24 cellular contexts compared by ENCODE assay signal in genomic region chr2:236317938-236318396, GRCh38. TPM values are rescaled to one million over a fixed set of nuclear protein-coding genes. Genes with fewer than 3 reads are reported as not detected.
DNase-seq lines count a peak whose midpoint lies in the region; ATAC-seq and TF ChIP-seq lines count a peak whose summit lies in the region.
"Had no signal": no experiment of that assay in that cellular context is flagged by ENCODE, and none has a peak within 500 bp of the region (broad histone marks: within the 10 kb centered on the region; RNA-seq: fewer than 3 reads in every experiment).

No MANE protein-coding gene starts in this region.

- no peaks in the 10 kb centered on the region for H3K36me3 ChIP-seq in thyroid gland
- H3K36me3 ChIP-seq: gastrocnemius medialis, MG63, pancreas had no signal

- H3K4me1 ChIP-seq in thyroid gland = peaks cover 0 to 7% of the 10 kb centered on the region in 2 donors
- H3K4me1 ChIP-seq: gastrocnemius medialis, pancreas had no signal

- DNase-seq in Right ventricle myocardium superior (peak; percentile 53), Right ventricle myocardium inferior (ENCODE audit: missing footprints) (no peak), NCI-H2107 treated with DMSO at 0.1 percent for 48 hours (lab: John Stamatoyannopoulos, UW; ENCODE audit: unreplicated experiment) (peak; percentile 11), dermis blood vessel endothelial cell (peak; percentile 51), thyroid gland (peak; percentile 83 to 87), EL (no peak)
- no peak for DNase-seq in activated T-cell treated with anti-CD3 and anti-CD28 coated beads, Interleukin-2, amount 50 U/mL, for 4 hours
- DNase-seq: activated B cell treated with CpG ODN at 0.5 μM for 24 hours; activated CD8-positive, alpha-beta T cell treated with anti-CD3 and anti-CD28 coated beads, Interleukin-2, amount 10 ng/mL, durations not matched to agents 7 days and 5 days; CD4-positive, CD25-positive, alpha-beta regulatory T cell; dorsolateral prefrontal cortex; gastrocnemius medialis; MG63; naive B cell; NCI-H2029 treated with DMSO at 0.1 percent for 48 hours; pancreas; stimulated activated CD4-positive, alpha-beta T cell treated with anti-CD3 and anti-CD28 coated beads, Interleukin-1b, Interleukin-23, amount 100 ng/mL, for 48 hours; stimulated activated naive CD8-positive, alpha-beta T cell treated with anti-CD3 and anti-CD28 coated beads, Interleukin-15, amount 100 ng/mL, for 72 hours had no signal

- H3K4me3 ChIP-seq in thyroid gland (replicated peaks in 1 of 3) = no peak overlapping the region
- H3K4me3 ChIP-seq: dorsolateral prefrontal cortex, gastrocnemius medialis, MG63, pancreas had no signal

- H3K4me3 Mint-ChIP-seq in activated T-cell treated with anti-CD3 and anti-CD28 coated beads, Interleukin-2, amount 50 U/mL, for 4 hours = no peak overlapping the region
- H3K4me3 Mint-ChIP-seq: activated B cell treated with CpG ODN at 0.5 μM for 24 hours; activated CD8-positive, alpha-beta T cell treated with anti-CD3 and anti-CD28 coated beads, Interleukin-2, amount 10 ng/mL, durations not matched to agents 7 days and 5 days; brain; CD4-positive, CD25-positive, alpha-beta regulatory T cell; naive B cell; stimulated activated naive CD8-positive, alpha-beta T cell treated with anti-CD3 and anti-CD28 coated beads, Interleukin-15, amount 100 ng/mL, for 72 hours; T-helper 2 cell treated with Interferon-gamma antibody and Interleukin-4, amounts not matched to agents 5 μg/mL and 100 μg/mL, for 36 hours had no signal

- no peaks in the 10 kb centered on the region for H3K9me3 ChIP-seq in thyroid gland
- H3K9me3 ChIP-seq: pancreas had no signal

- no peak for TF ChIP-seq CTCF in thyroid gland (IDR thresholded peaks at IDR 0.05)

- H3K27me3 Mint-ChIP-seq in activated T-cell treated with anti-CD3 and anti-CD28 coated beads, Interleukin-2, amount 50 U/mL, for 4 hours (ENCODE audit: low read depth) = peaks cover 2% of the 10 kb centered on the region
- H3K27me3 Mint-ChIP-seq: activated B cell treated with CpG ODN at 0.5 μM for 24 hours; CD4-positive, CD25-positive, alpha-beta regulatory T cell had no signal

- no peak for TF ChIP-seq POLR2A in thyroid gland (IDR thresholded peaks at IDR 0.05)

- H3K27ac ChIP-seq in thyroid gland = no peak overlapping the region
- H3K27ac ChIP-seq: dorsolateral prefrontal cortex, gastrocnemius medialis, pancreas had no signal

- intact Hi-C loops in Right ventricle myocardium superior (cut with DNase I) = no loop called here
- intact Hi-C loops in Right ventricle myocardium inferior (cut with DNase I) = no loop called here
- intact Hi-C loops in thyroid gland (cut with DNase I) = no loop called here

- no peaks in the 10 kb centered on the region for H3K27me3 ChIP-seq in thyroid gland
- H3K27me3 ChIP-seq: dorsolateral prefrontal cortex, gastrocnemius medialis, pancreas had no signal

- peak; percentile 41 for ATAC-seq in Right ventricle myocardium superior (ENCODE audit: poor library complexity)
- ATAC-seq in Right ventricle myocardium inferior = no peak
- no peak for ATAC-seq in HG02981 (IDR thresholded peaks at IDR 0.05; ENCODE audit: unreplicated experiment)
- no peak for ATAC-seq in activated T-cell treated with anti-CD3 and anti-CD28 coated beads, Interleukin-2, amount 50 U/mL, for 4 hours
- ATAC-seq: activated CD8-positive, alpha-beta T cell treated with anti-CD3 and anti-CD28 coated beads, Interleukin-2, amount 10 ng/mL, durations not matched to agents 7 days and 5 days; gastrocnemius medialis; pancreas; stimulated activated naive CD8-positive, alpha-beta T cell treated with anti-CD3 and anti-CD28 coated beads, Interleukin-15, amount 100 ng/mL, for 72 hours had no signal

- H3K36me3 Mint-ChIP-seq in activated T-cell treated with anti-CD3 and anti-CD28 coated beads, Interleukin-2, amount 50 U/mL, for 4 hours (ENCODE audit: insufficient read depth) = no peaks in the 10 kb centered on the region
- H3K36me3 Mint-ChIP-seq: brain; CD4-positive, CD25-positive, alpha-beta regulatory T cell; naive B cell had no signal

- peaks cover 7% of the 10 kb centered on the region for H3K9me3 Mint-ChIP-seq in activated T-cell treated with anti-CD3 and anti-CD28 coated beads, Interleukin-2, amount 50 U/mL, for 4 hours
- H3K9me3 Mint-ChIP-seq: stimulated activated naive CD8-positive, alpha-beta T cell treated with anti-CD3 and anti-CD28 coated beads, Interleukin-15, amount 100 ng/mL, for 72 hours; T-helper 2 cell treated with Interferon-gamma antibody and Interleukin-4, amounts not matched to agents 5 μg/mL and 100 μg/mL, for 36 hours had no signal

- H3K4me1 Mint-ChIP-seq in activated T-cell treated with anti-CD3 and anti-CD28 coated beads, Interleukin-2, amount 50 U/mL, for 4 hours (ENCODE audit: low read depth) = no peaks in the 10 kb centered on the region
- H3K4me1 Mint-ChIP-seq: activated B cell treated with CpG ODN at 0.5 μM for 24 hours; CD4-positive, CD25-positive, alpha-beta regulatory T cell; naive B cell; stimulated activated naive CD8-positive, alpha-beta T cell treated with anti-CD3 and anti-CD28 coated beads, Interleukin-15, amount 100 ng/mL, for 72 hours had no signal

- WGBS in thyroid gland, 2 donors = 36% methylated on average over 12 of the region's 15 CpGs

RNA-seq across cellular contexts. Expression of gene ASB18, which starts 53.8 kb away (rescaled TPM):
- 4.5 TPM for total RNA-seq in Right ventricle myocardium superior
- 4.6 TPM for total RNA-seq in Right ventricle myocardium inferior
- total RNA-seq in dermis blood vessel endothelial cell = under 0.01 TPM in 1 of 2 replicates, not detected in the other
- total RNA-seq in thyroid gland = not detected
- total RNA-seq in activated T-cell treated with anti-CD3 and anti-CD28 coated beads, Interleukin-2, amount 50 U/mL, for 4 hours = not detected
- total RNA-seq: activated B cell treated with CpG ODN at 0.5 μM for 24 hours; activated CD8-positive, alpha-beta T cell treated with anti-CD3 and anti-CD28 coated beads, Interleukin-2, amount 10 ng/mL, durations not matched to agents 7 days and 5 days; CD4-positive, CD25-positive, alpha-beta regulatory T cell; Daoy; H4; lower leg skin; pancreas had no signal

Comparison
In these comparisons a context has a peak if more than half of its experiments do, and no peak if none do; other contexts are left out.
1. DNase-seq: peak in Right ventricle myocardium superior (single experiment), NCI-H2107 treated with DMSO at 0.1 percent for 48 hours (single experiment), dermis blood vessel endothelial cell (single experiment) and thyroid gland (2 of 2); none in Right ventricle myocardium inferior (single experiment), activated T-cell treated with anti-CD3 and anti-CD28 coated beads, Interleukin-2, amount 50 U/mL, for 4 hours (single experiment) and EL (single experiment).